15 cellular contexts compared by ENCODE assay signal in genomic region chr15:25170113-25170731, GRCh38.
DNase-seq lines count a peak whose midpoint lies in the region; ATAC-seq and TF ChIP-seq lines count a peak whose summit lies in the region.
"Had no signal": no experiment of that assay in that cellular context is flagged by ENCODE, and none has a peak within 500 bp of the region (broad histone marks: within the 10 kb centered on the region; RNA-seq: fewer than 3 reads in every experiment).

No MANE protein-coding gene starts in this region.

- H3K27me3 ChIP-seq in stomach: no peaks in the 10 kb centered on the region
- H3K27me3 ChIP-seq: brain microvascular endothelial cell had no signal

- H3K4me1 Mint-ChIP-seq in activated naive CD8-positive, alpha-beta T cell treated with anti-CD3 and anti-CD28 coated beads, Interleukin-2, amount 10 ng/mL, durations not matched to agents 7 days and 5 days: no peaks in the 10 kb centered on the region
- H3K4me1 Mint-ChIP-seq in activated naive CD8-positive, alpha-beta T cell treated with anti-CD3 and anti-CD28 coated beads, Interleukin-2, amount 50 U/mL, for 24 hours: no peaks in the 10 kb centered on the region
- no peaks in the 10 kb centered on the region for H3K4me1 Mint-ChIP-seq in activated T-cell treated with anti-CD3 and anti-CD28 coated beads, Interleukin-2, amount 50 U/mL, for 4 hours (ENCODE audit: low read depth)
- H3K4me1 Mint-ChIP-seq: activated CD4-positive, alpha-beta memory T cell treated with anti-CD3 and anti-CD28 coated beads, Interleukin-2, amount 10 ng/mL, durations not matched to agents 7 days and 5 days; activated naive CD4-positive, alpha-beta T cell treated with anti-CD3 and anti-CD28 coated beads, Interleukin-2, amount 50 U/mL, for 24 hours; GM23338 had no signal

- TF ChIP-seq EP300 in stomach (IDR thresholded peaks at IDR 0.05): no peak

- no peak overlapping the region for H3K27ac Mint-ChIP-seq in activated naive CD8-positive, alpha-beta T cell treated with anti-CD3 and anti-CD28 coated beads, Interleukin-2, amount 10 ng/mL, durations not matched to agents 7 days and 5 days
- H3K27ac Mint-ChIP-seq in activated naive CD8-positive, alpha-beta T cell treated with anti-CD3 and anti-CD28 coated beads, Interleukin-2, amount 50 U/mL, for 24 hours: no peak overlapping the region
- H3K27ac Mint-ChIP-seq: activated CD4-positive, alpha-beta memory T cell treated with anti-CD3 and anti-CD28 coated beads, Interleukin-2, amount 10 ng/mL, durations not matched to agents 7 days and 5 days; activated naive CD4-positive, alpha-beta T cell treated with anti-CD3 and anti-CD28 coated beads, Interleukin-2, amount 50 U/mL, for 24 hours; GM23338 had no signal

- intact Hi-C loops in stomach (cut with DNase I; ENCODE audit: low total_unique reads): no loop called here

- H3K36me3 ChIP-seq in stomach: no peaks in the 10 kb centered on the region
- H3K36me3 ChIP-seq: brain microvascular endothelial cell had no signal

- H3K9me3 Mint-ChIP-seq in activated naive CD8-positive, alpha-beta T cell treated with anti-CD3 and anti-CD28 coated beads, Interleukin-2, amount 10 ng/mL, durations not matched to agents 7 days and 5 days: peaks cover 13% of the 10 kb centered on the region
- peaks cover 18% of the 10 kb centered on the region for H3K9me3 Mint-ChIP-seq in activated naive CD8-positive, alpha-beta T cell treated with anti-CD3 and anti-CD28 coated beads, Interleukin-2, amount 50 U/mL, for 24 hours
- H3K9me3 Mint-ChIP-seq in activated T-cell treated with anti-CD3 and anti-CD28 coated beads, Interleukin-2, amount 50 U/mL, for 4 hours: peaks cover 17% of the 10 kb centered on the region

- no peak overlapping the region for H3K27ac ChIP-seq in stomach
- H3K27ac ChIP-seq: brain microvascular endothelial cell, KMS-11 had no signal

- 85 to 88% (median 85%) methylated on average over 8 to 19 of the region's 19 CpGs for WGBS in stomach, 5 donors

- POLR2A ChIA-PET in activated naive CD8-positive, alpha-beta T cell treated with anti-CD3 and anti-CD28 coated beads, Interleukin-2, amount 10 ng/mL, durations not matched to agents 7 days and 5 days (lab: Charles Lee): no interaction called here

- H3K4me3 ChIP-seq in stomach: no peak overlapping the region
- H3K4me3 ChIP-seq: GM23338 had no signal

- DNase-seq in activated naive CD8-positive, alpha-beta T cell treated with anti-CD3 and anti-CD28 coated beads, Interleukin-2, amount 10 ng/mL, durations not matched to agents 7 days and 5 days: peak; percentile 17
- no peak for DNase-seq in activated naive CD8-positive, alpha-beta T cell treated with anti-CD3 and anti-CD28 coated beads, Interleukin-2, amount 50 U/mL, for 24 hours
- peak; percentile 2 for DNase-seq in activated T-cell treated with anti-CD3 and anti-CD28 coated beads, Interleukin-2, amount 50 U/mL, for 4 hours
- DNase-seq in left lobe of liver (ENCODE audit: low spot score): peak; percentile 35
- DNase-seq in stomach: peak; percentile 13
- DNase-seq in dedifferentiated amniotic fluid mesenchymal stem cell (ENCODE audit: extremely low spot score): no peak
- no peak for DNase-seq in LoVo (ENCODE audit: low spot score)
- DNase-seq: activated CD4-positive, alpha-beta memory T cell treated with anti-CD3 and anti-CD28 coated beads, Interleukin-2, amount 10 ng/mL, durations not matched to agents 7 days and 5 days; brain microvascular endothelial cell; NCI-H1092; NCI-H748 treated with DMSO at 0.1 percent for 48 hours had no signal

- H3K4me3 Mint-ChIP-seq in activated naive CD8-positive, alpha-beta T cell treated with anti-CD3 and anti-CD28 coated beads, Interleukin-2, amount 10 ng/mL, durations not matched to agents 7 days and 5 days: no peak overlapping the region
- no peak overlapping the region for H3K4me3 Mint-ChIP-seq in activated naive CD8-positive, alpha-beta T cell treated with anti-CD3 and anti-CD28 coated beads, Interleukin-2, amount 50 U/mL, for 24 hours
- no peak overlapping the region for H3K4me3 Mint-ChIP-seq in activated T-cell treated with anti-CD3 and anti-CD28 coated beads, Interleukin-2, amount 50 U/mL, for 4 hours
- H3K4me3 Mint-ChIP-seq: activated CD4-positive, alpha-beta memory T cell treated with anti-CD3 and anti-CD28 coated beads, Interleukin-2, amount 10 ng/mL, durations not matched to agents 7 days and 5 days; activated naive CD4-positive, alpha-beta T cell treated with anti-CD3 and anti-CD28 coated beads, Interleukin-2, amount 50 U/mL, for 24 hours; GM23338 had no signal

- no peak for TF ChIP-seq POLR2A in stomach (IDR thresholded peaks at IDR 0.05)

- H3K9me3 ChIP-seq in stomach: peaks cover 23 to 66% (median 62%) of the 10 kb centered on the region in 4 donors

- no peaks in the 10 kb centered on the region for H3K27me3 Mint-ChIP-seq in activated naive CD8-positive, alpha-beta T cell treated with anti-CD3 and anti-CD28 coated beads, Interleukin-2, amount 10 ng/mL, durations not matched to agents 7 days and 5 days
- no peaks in the 10 kb centered on the region for H3K27me3 Mint-ChIP-seq in activated naive CD8-positive, alpha-beta T cell treated with anti-CD3 and anti-CD28 coated beads, Interleukin-2, amount 50 U/mL, for 24 hours
- H3K27me3 Mint-ChIP-seq in activated T-cell treated with anti-CD3 and anti-CD28 coated beads, Interleukin-2, amount 50 U/mL, for 4 hours (ENCODE audit: low read depth): no peaks in the 10 kb centered on the region
- H3K27me3 Mint-ChIP-seq: activated CD4-positive, alpha-beta memory T cell treated with anti-CD3 and anti-CD28 coated beads, Interleukin-2, amount 10 ng/mL, durations not matched to agents 7 days and 5 days; activated naive CD4-positive, alpha-beta T cell treated with anti-CD3 and anti-CD28 coated beads, Interleukin-2, amount 50 U/mL, for 24 hours had no signal

- H3K36me3 Mint-ChIP-seq in activated naive CD8-positive, alpha-beta T cell treated with anti-CD3 and anti-CD28 coated beads, Interleukin-2, amount 10 ng/mL, durations not matched to agents 7 days and 5 days: no peaks in the 10 kb centered on the region
- no peaks in the 10 kb centered on the region for H3K36me3 Mint-ChIP-seq in activated naive CD8-positive, alpha-beta T cell treated with anti-CD3 and anti-CD28 coated beads, Interleukin-2, amount 50 U/mL, for 24 hours (ENCODE audit: low read depth)
- no peaks in the 10 kb centered on the region for H3K36me3 Mint-ChIP-seq in activated T-cell treated with anti-CD3 and anti-CD28 coated beads, Interleukin-2, amount 50 U/mL, for 4 hours (ENCODE audit: insufficient read depth)
- H3K36me3 Mint-ChIP-seq: activated naive CD4-positive, alpha-beta T cell treated with anti-CD3 and anti-CD28 coated beads, Interleukin-2, amount 50 U/mL, for 24 hours had no signal

- no peak for ATAC-seq in activated naive CD8-positive, alpha-beta T cell treated with anti-CD3 and anti-CD28 coated beads, Interleukin-2, amount 10 ng/mL, durations not matched to agents 7 days and 5 days (ENCODE audit: low read depth)
- ATAC-seq in activated naive CD8-positive, alpha-beta T cell treated with anti-CD3 and anti-CD28 coated beads, Interleukin-2, amount 50 U/mL, for 24 hours: no peak
- no peak for ATAC-seq in activated T-cell treated with anti-CD3 and anti-CD28 coated beads, Interleukin-2, amount 50 U/mL, for 4 hours
- ATAC-seq in left lobe of liver (no peak), GM19324 (IDR thresholded peaks at IDR 0.05; ENCODE audit: low FRiP score, unreplicated experiment) (no peak)
- ATAC-seq: GM23338 had no signal

- H3K4me1 ChIP-seq in stomach: no peaks in the 10 kb centered on the region

- TF ChIP-seq CTCF in stomach (IDR thresholded peaks at IDR 0.05): no peak

Comparison
In these comparisons a context has a peak if more than half of its experiments do, and no peak if none do; other contexts are left out.
1. DNase-seq: peak in activated naive CD8-positive, alpha-beta T cell treated with anti-CD3 and anti-CD28 coated beads, Interleukin-2, amount 10 ng/mL, durations not matched to agents 7 days and 5 days (single experiment), activated T-cell treated with anti-CD3 and anti-CD28 coated beads, Interleukin-2, amount 50 U/mL, for 4 hours (single experiment), left lobe of liver (single experiment) and stomach (single experiment); none in activated naive CD8-positive, alpha-beta T cell treated with anti-CD3 and anti-CD28 coated beads, Interleukin-2, amount 50 U/mL, for 24 hours (single experiment), dedifferentiated amniotic fluid mesenchymal stem cell (single experiment) and LoVo (single experiment).